In the genomic region with DNA sequence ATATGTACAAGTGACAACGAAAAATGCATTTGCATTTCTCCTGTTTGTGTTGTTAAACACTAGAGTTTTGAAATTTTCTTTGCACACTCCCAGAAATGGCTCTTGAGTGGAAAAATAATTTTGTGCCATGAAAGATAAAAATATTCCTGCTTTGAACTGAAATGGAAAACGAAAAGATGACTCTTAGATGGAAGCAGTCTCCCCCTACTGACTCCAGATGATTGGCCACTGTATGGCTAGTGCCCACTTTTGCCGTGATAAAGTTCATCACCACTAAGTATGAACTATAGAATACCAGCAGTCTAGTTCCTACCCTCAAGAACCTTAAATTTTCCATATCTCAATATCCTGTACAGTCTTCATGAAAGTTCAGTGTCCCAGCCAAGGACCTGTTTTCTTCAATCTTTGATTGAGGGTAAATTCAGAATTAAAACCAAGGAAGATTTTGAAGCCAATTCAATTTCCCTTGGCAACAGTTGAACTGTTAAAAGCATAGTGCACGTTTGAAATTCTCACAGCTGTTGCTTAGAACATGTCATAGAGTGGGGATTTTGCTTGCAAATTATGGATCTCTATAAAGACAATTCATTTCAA, we compare ENCODE assay signal across 8 cellular contexts. TPM values are rescaled to one million over a fixed set of nuclear protein-coding genes. Genes with fewer than 3 reads are reported as not detected.
DNase-seq lines count a peak whose midpoint lies in the region; ATAC-seq, FAIRE-seq and TF ChIP-seq lines count a peak whose summit lies in the region.

No MANE protein-coding gene starts in this region.

- TF ChIP-seq CTCF in WERI-Rb-1 (IDR thresholded peaks at IDR 0.05; ENCODE audit: low read depth, low read length) (peak; percentile 43; the same call in 1 of the 2 replicates), glutamatergic neuron (IDR thresholded peaks at IDR 0.05; ENCODE audit: partially characterized antibody, unreplicated experiment) (no peak), type B pancreatic cell (conservative IDR thresholded peaks at IDR 0.05) (peak; percentile 33)

- no peaks in the 10 kb centered on the region for H3K36me3 Mint-ChIP-seq in glutamatergic neuron (ENCODE audit: unreplicated experiment)
- H3K36me3 Mint-ChIP-seq in type B pancreatic cell, result peaks cover 8% of the 10 kb centered on the region

- DNase-seq in AML-193 (lab: John Stamatoyannopoulos, UW), result peak; percentile 6 to 13
- no peak for DNase-seq in H54 (ENCODE audit: insufficient read length, low spot score)
- no peak for DNase-seq in WERI-Rb-1
- no peak for DNase-seq in glutamatergic neuron
- DNase-seq in type B pancreatic cell (ENCODE audit: extremely low spot score, unreplicated experiment), result no peak
- no peak for DNase-seq in kidney glomerular epithelial cell (lab: John Stamatoyannopoulos, UW)
- no peak for DNase-seq in DMS53 treated with DMSO at 0.1 percent for 48 hours (lab: John Stamatoyannopoulos, UW; ENCODE audit: unreplicated experiment)

- no peaks in the 10 kb centered on the region for H3K9me3 ChIP-seq in WERI-Rb-1 (ENCODE audit: severe bottlenecking)

- H3K27ac ChIP-seq in WERI-Rb-1, result no peak overlapping the region

- peak; percentile 95 for FAIRE-seq in H54 (lab: Jason Lieb, UNC)

- peaks cover 11% of the 10 kb centered on the region for H3K36me3 ChIP-seq in WERI-Rb-1

- peaks cover 4% of the 10 kb centered on the region for H3K9me3 Mint-ChIP-seq in glutamatergic neuron (ENCODE audit: unreplicated experiment)
- H3K9me3 Mint-ChIP-seq in type B pancreatic cell, result no peaks in the 10 kb centered on the region

- peaks cover 13% of the 10 kb centered on the region for H3K4me1 Mint-ChIP-seq in glutamatergic neuron (ENCODE audit: low read depth, unreplicated experiment)
- H3K4me1 Mint-ChIP-seq in type B pancreatic cell (ENCODE audit: unreplicated experiment), result peaks cover 28% of the 10 kb centered on the region

- peaks cover 8% of the 10 kb centered on the region for H3K27me3 Mint-ChIP-seq in glutamatergic neuron (ENCODE audit: unreplicated experiment)
- H3K27me3 Mint-ChIP-seq in type B pancreatic cell, result no peaks in the 10 kb centered on the region

- ATAC-seq in GM21423 (IDR thresholded peaks at IDR 0.05; ENCODE audit: unreplicated experiment), result no peak

- no peaks in the 10 kb centered on the region for H3K27me3 ChIP-seq in WERI-Rb-1 (ENCODE audit: insufficient read depth, low read depth, severe bottlenecking)

- peak overlapping the region; percentile 87 for H3K4me3 ChIP-seq in WERI-Rb-1 (ENCODE audit: low read depth, low read length)

- no peak for TF ChIP-seq POLR2A in H54 (IDR thresholded peaks at IDR 0.05; ENCODE audit: low read depth, low read length)

- H3K4me3 Mint-ChIP-seq in glutamatergic neuron (ENCODE audit: unreplicated experiment) (peak overlapping the region; percentile 60), type B pancreatic cell (peak overlapping the region; percentile 99)

- H3K27ac Mint-ChIP-seq in glutamatergic neuron (ENCODE audit: unreplicated experiment) (no peak overlapping the region), type B pancreatic cell (no peak overlapping the region)

RNA-seq across cellular contexts. Expression of gene PPP2R5E, which starts 1.6 kb away (rescaled TPM):
- total RNA-seq in glutamatergic neuron (ENCODE audit: unreplicated experiment) (67.7 TPM), type B pancreatic cell (ENCODE audit: low replicate concordance) (47.3 and 50.8 TPM in 2 replicates)

Comparison
In these comparisons a context has a peak if more than half of its experiments do, and no peak if none do; other contexts are left out.
1. DNase-seq: peak in AML-193 (2 of 2); none in H54 (single experiment), WERI-Rb-1 (single experiment), glutamatergic neuron (single experiment), type B pancreatic cell (single experiment), kidney glomerular epithelial cell (single experiment) and DMS53 treated with DMSO at 0.1 percent for 48 hours (single experiment).